Comparison of ENCODE assay signal across 2 cellular contexts in the genomic region with DNA sequence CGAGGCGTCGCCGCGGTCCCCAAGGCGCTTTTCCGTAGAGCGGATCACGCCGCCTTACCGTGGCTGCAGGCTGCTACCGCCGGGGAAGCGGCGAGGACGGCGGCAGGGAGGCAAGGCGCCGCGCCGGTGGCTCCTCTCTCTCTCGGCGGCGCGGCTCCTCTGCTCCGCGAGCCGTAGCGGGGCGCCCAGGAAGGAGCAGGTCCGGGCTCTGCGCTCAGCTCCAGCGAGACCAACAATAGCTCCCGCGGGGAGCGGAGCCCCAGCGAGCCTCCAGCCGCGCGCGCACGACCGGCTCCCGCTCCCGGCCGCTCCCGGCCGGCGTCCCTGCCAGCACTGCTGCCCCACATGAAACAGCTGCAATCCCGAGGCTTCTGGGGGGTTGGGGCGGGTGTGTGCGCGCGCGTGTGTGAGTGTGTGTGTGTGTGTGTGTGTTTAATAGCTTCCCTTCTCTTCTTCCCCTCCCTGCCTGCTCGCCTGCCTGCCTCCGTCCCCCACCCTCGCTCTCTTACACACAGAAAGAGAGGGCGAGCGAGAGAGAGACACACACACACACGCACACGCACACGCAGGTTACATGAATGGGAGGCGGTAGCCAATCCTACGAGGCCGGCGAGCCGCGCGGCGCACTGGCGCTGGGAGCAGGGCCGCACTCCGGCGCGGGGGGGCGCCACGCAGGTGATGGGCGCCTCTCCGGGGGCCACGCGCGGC.
TF ChIP-seq lines count a peak whose summit lies in the region.

TSS of gene TENM4 (minus strand) at position 580 of the 708 bp plus-strand sequence. CDS start 371,086 bp downstream, outside the sequence.

TF ChIP-seq in WTC11, 78 proteins besides CTCF, POLR2A, EP300 and RAD21 (continued from another document and continues in another):
- TF ChIP-seq HMGXB4 (CRISPR knock-in tag; IDR thresholded peaks at IDR 0.05): 0 out of 2 replicates have a peak, but pooled peaks have one; percentile 16
- TF ChIP-seq RELA (CRISPR knock-in tag; IDR thresholded peaks at IDR 0.05; ENCODE audit: borderline replicate concordance): 0 out of 2 replicates have a peak, but pooled peaks have one; percentile 12
- TF ChIP-seq CBFB (CRISPR knock-in tag; IDR thresholded peaks at IDR 0.05; ENCODE audit: low read depth): no peak
- 0 out of 2 replicates have a peak, but pooled peaks have one; percentile 36 for TF ChIP-seq ZNF219 (CRISPR knock-in tag; IDR thresholded peaks at IDR 0.05; ENCODE audit: borderline replicate concordance)
- TF ChIP-seq, protein P1, sequence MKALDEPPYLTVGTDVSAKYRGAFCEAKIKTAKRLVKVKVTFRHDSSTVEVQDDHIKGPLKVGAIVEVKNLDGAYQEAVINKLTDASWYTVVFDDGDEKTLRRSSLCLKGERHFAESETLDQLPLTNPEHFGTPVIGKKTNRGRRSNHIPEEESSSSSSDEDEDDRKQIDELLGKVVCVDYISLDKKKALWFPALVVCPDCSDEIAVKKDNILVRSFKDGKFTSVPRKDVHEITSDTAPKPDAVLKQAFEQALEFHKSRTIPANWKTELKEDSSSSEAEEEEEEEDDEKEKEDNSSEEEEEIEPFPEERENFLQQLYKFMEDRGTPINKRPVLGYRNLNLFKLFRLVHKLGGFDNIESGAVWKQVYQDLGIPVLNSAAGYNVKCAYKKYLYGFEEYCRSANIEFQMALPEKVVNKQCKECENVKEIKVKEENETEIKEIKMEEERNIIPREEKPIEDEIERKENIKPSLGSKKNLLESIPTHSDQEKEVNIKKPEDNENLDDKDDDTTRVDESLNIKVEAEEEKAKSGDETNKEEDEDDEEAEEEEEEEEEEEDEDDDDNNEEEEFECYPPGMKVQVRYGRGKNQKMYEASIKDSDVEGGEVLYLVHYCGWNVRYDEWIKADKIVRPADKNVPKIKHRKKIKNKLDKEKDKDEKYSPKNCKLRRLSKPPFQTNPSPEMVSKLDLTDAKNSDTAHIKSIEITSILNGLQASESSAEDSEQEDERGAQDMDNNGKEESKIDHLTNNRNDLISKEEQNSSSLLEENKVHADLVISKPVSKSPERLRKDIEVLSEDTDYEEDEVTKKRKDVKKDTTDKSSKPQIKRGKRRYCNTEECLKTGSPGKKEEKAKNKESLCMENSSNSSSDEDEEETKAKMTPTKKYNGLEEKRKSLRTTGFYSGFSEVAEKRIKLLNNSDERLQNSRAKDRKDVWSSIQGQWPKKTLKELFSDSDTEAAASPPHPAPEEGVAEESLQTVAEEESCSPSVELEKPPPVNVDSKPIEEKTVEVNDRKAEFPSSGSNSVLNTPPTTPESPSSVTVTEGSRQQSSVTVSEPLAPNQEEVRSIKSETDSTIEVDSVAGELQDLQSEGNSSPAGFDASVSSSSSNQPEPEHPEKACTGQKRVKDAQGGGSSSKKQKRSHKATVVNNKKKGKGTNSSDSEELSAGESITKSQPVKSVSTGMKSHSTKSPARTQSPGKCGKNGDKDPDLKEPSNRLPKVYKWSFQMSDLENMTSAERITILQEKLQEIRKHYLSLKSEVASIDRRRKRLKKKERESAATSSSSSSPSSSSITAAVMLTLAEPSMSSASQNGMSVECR (CRISPR knock-in tag; IDR thresholded peaks at IDR 0.05; ENCODE audit: borderline replicate concordance): peak; percentile 51; the same call in 1 of the 2 replicates
- TF ChIP-seq, protein P2, sequence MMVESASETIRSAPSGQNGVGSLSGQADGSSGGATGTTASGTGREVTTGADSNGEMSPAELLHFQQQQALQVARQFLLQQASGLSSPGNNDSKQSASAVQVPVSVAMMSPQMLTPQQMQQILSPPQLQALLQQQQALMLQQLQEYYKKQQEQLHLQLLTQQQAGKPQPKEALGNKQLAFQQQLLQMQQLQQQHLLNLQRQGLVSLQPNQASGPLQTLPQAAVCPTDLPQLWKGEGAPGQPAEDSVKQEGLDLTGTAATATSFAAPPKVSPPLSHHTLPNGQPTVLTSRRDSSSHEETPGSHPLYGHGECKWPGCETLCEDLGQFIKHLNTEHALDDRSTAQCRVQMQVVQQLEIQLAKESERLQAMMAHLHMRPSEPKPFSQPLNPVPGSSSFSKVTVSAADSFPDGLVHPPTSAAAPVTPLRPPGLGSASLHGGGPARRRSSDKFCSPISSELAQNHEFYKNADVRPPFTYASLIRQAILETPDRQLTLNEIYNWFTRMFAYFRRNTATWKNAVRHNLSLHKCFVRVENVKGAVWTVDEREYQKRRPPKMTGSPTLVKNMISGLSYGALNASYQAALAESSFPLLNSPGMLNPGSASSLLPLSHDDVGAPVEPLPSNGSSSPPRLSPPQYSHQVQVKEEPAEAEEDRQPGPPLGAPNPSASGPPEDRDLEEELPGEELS (CRISPR knock-in tag; IDR thresholded peaks at IDR 0.05): 0 out of 2 replicates have a peak, but pooled peaks have one; percentile 34
- peak; percentile 64; the same call in 1 of the 2 replicates for TF ChIP-seq ZNF423 (CRISPR knock-in tag; IDR thresholded peaks at IDR 0.05)
- TF ChIP-seq E2F4 (CRISPR knock-in tag; IDR thresholded peaks at IDR 0.05; ENCODE audit: borderline replicate concordance, low read depth): no peak
- TF ChIP-seq, protein P3, sequence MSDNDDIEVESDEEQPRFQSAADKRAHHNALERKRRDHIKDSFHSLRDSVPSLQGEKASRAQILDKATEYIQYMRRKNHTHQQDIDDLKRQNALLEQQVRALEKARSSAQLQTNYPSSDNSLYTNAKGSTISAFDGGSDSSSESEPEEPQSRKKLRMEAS (CRISPR knock-in tag; IDR thresholded peaks at IDR 0.05): no peak; the same call in 1 of the 2 replicates
- peak; percentile 87 for TF ChIP-seq ZBTB43 (CRISPR knock-in tag; IDR thresholded peaks at IDR 0.05)

TF ChIP-seq in neural cell, 6 proteins besides CTCF, POLR2A, EP300 and RAD21 (continued from another document):
- TF ChIP-seq, protein P4, sequence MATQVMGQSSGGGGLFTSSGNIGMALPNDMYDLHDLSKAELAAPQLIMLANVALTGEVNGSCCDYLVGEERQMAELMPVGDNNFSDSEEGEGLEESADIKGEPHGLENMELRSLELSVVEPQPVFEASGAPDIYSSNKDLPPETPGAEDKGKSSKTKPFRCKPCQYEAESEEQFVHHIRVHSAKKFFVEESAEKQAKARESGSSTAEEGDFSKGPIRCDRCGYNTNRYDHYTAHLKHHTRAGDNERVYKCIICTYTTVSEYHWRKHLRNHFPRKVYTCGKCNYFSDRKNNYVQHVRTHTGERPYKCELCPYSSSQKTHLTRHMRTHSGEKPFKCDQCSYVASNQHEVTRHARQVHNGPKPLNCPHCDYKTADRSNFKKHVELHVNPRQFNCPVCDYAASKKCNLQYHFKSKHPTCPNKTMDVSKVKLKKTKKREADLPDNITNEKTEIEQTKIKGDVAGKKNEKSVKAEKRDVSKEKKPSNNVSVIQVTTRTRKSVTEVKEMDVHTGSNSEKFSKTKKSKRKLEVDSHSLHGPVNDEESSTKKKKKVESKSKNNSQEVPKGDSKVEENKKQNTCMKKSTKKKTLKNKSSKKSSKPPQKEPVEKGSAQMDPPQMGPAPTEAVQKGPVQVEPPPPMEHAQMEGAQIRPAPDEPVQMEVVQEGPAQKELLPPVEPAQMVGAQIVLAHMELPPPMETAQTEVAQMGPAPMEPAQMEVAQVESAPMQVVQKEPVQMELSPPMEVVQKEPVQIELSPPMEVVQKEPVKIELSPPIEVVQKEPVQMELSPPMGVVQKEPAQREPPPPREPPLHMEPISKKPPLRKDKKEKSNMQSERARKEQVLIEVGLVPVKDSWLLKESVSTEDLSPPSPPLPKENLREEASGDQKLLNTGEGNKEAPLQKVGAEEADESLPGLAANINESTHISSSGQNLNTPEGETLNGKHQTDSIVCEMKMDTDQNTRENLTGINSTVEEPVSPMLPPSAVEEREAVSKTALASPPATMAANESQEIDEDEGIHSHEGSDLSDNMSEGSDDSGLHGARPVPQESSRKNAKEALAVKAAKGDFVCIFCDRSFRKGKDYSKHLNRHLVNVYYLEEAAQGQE (IDR thresholded peaks at IDR 0.05; ENCODE audit: borderline replicate concordance): peak; percentile 54
TF ChIP-seq in neural cell: peak in this region for 5.
